Comparison of ENCODE assay signal across 7 cellular contexts in genomic region chr19:48501961-48502719, GRCh38. TPM values are rescaled to one million over a fixed set of nuclear protein-coding genes. Genes with fewer than 3 reads are reported as not detected.
DNase-seq lines count a peak whose midpoint lies in the region; ATAC-seq, FAIRE-seq and TF ChIP-seq lines count a peak whose summit lies in the region.
"Had no signal": no experiment of that assay in that cellular context is flagged by ENCODE, and none has a peak within 500 bp of the region (broad histone marks: within the 10 kb centered on the region; RNA-seq: fewer than 3 reads in every experiment).

No MANE protein-coding gene starts in this region.

- H3K9me3 Mint-ChIP-seq in activated T-cell treated with anti-CD3 and anti-CD28 coated beads, Interleukin-2, amount 50 U/mL, for 72 hours = no peaks in the 10 kb centered on the region
- H3K9me3 Mint-ChIP-seq in HFFc6 = no peaks in the 10 kb centered on the region

- DNase-seq in GM18507 (ENCODE audit: extremely low spot score, insufficient read length, low read depth) (no peak), NCI-H748 (lab: John Stamatoyannopoulos, UW; ENCODE audit: unreplicated experiment) (peak; percentile 98), left lobe of liver (ENCODE audit: low spot score) (no peak), HFFc6 (no peak)
- DNase-seq in activated T-cell treated with anti-CD3 and anti-CD28 coated beads, Interleukin-2, amount 50 U/mL, for 72 hours = peak; percentile 75 to 77

- no peak for TF ChIP-seq CTCF in HFFc6 (IDR thresholded peaks at IDR 0.05)

- H3K4me1 Mint-ChIP-seq in activated T-cell treated with anti-CD3 and anti-CD28 coated beads, Interleukin-2, amount 50 U/mL, for 72 hours (ENCODE audit: low read depth) = peaks cover 7% of the 10 kb centered on the region
- no peaks in the 10 kb centered on the region for H3K4me1 Mint-ChIP-seq in HFFc6 (ENCODE audit: low read depth)

- peaks cover 0 to 2% of the 10 kb centered on the region in 2 donors for H3K36me3 Mint-ChIP-seq in activated T-cell treated with anti-CD3 and anti-CD28 coated beads, Interleukin-2, amount 50 U/mL, for 72 hours (ENCODE audit: insufficient read depth in 2 of 2)
- no peaks in the 10 kb centered on the region for H3K36me3 Mint-ChIP-seq in HFFc6 (ENCODE audit: low read depth)

- H3K27ac Mint-ChIP-seq in activated T-cell treated with anti-CD3 and anti-CD28 coated beads, Interleukin-2, amount 50 U/mL, for 72 hours = peak overlapping the region; percentile 16
- H3K27ac Mint-ChIP-seq in HFFc6 = no peak overlapping the region

- peaks cover 5% of the 10 kb centered on the region for H3K27me3 Mint-ChIP-seq in activated T-cell treated with anti-CD3 and anti-CD28 coated beads, Interleukin-2, amount 50 U/mL, for 72 hours (ENCODE audit: low read depth)
- H3K27me3 Mint-ChIP-seq in HFFc6 (ENCODE audit: insufficient read depth) = peaks cover 18% of the 10 kb centered on the region

- H3K4me3 Mint-ChIP-seq in activated T-cell treated with anti-CD3 and anti-CD28 coated beads, Interleukin-2, amount 50 U/mL, for 72 hours = peak overlapping the region; percentile 81 to 86
- H3K4me3 Mint-ChIP-seq in HFFc6 = no peak overlapping the region

- FAIRE-seq in GM18507 (lab: Jason Lieb, UNC) = peak; percentile 72

- ATAC-seq in activated T-cell treated with anti-CD3 and anti-CD28 coated beads, Interleukin-2, amount 50 U/mL, for 72 hours (replicated peaks in 1 of 2) = peak; percentile 69 to 74
- ATAC-seq in left lobe of liver (peak; percentile 59), GM21423 (IDR thresholded peaks at IDR 0.05; ENCODE audit: unreplicated experiment) (no peak)

RNA-seq across cellular contexts. Expression of gene LMTK3, which starts 9.5 kb away (rescaled TPM):
- 1 to 10 TPM; 6.0 to 6.6 TPM for total RNA-seq in activated T-cell treated with anti-CD3 and anti-CD28 coated beads, Interleukin-2, amount 50 U/mL, for 72 hours
- total RNA-seq in left lobe of liver = 0.43 TPM
- total RNA-seq in HFFc6 (2021; fragmentation: NEBNext Ultra II Directional; extraction: Animal tissue kit (Norgen Biotek cat#: 25700)) = under 1 TPM; 0.21 to 0.88 (median 0.60) TPM

RNA-seq across cellular contexts. Expression of gene CYTH2, which starts 33.0 kb away (rescaled TPM):
- 10 to 100 TPM; 59.4 to 68.3 TPM for total RNA-seq in activated T-cell treated with anti-CD3 and anti-CD28 coated beads, Interleukin-2, amount 50 U/mL, for 72 hours
- 13.9 TPM for total RNA-seq in left lobe of liver
- 10 to 100 TPM; 46.2 to 49.5 (median 47.1) TPM for total RNA-seq in HFFc6 (2021; fragmentation: NEBNext Ultra II Directional; extraction: Animal tissue kit (Norgen Biotek cat#: 25700))

RNA-seq across cellular contexts. Expression of gene KCNJ14, which starts 46.8 kb away (rescaled TPM):
- total RNA-seq in activated T-cell treated with anti-CD3 and anti-CD28 coated beads, Interleukin-2, amount 50 U/mL, for 72 hours = 1 to 10 TPM; 3.2 to 5.0 TPM
- total RNA-seq in left lobe of liver = 0.38 TPM
- total RNA-seq in HFFc6 (2021; fragmentation: NEBNext Ultra II Directional; extraction: Animal tissue kit (Norgen Biotek cat#: 25700)) = under 1 TPM; 0.33 to 0.90 (median 0.51) TPM

RNA-seq across cellular contexts. Expression of gene SULT2B1, which starts 49.8 kb away (rescaled TPM):
- total RNA-seq in activated T-cell treated with anti-CD3 and anti-CD28 coated beads, Interleukin-2, amount 50 U/mL, for 72 hours = not detected
- not detected for total RNA-seq in left lobe of liver
- total RNA-seq in HFFc6 (2021; fragmentation: NEBNext Ultra II Directional; extraction: Animal tissue kit (Norgen Biotek cat#: 25700)) = under 1 TPM in 1 of 6 experiments, not detected in 5; 0.33 TPM
- total RNA-seq: activated CD8-positive, alpha-beta memory T cell treated with anti-CD3 and anti-CD28 coated beads for 36 hours had no signal

RNA-seq across cellular contexts. Expression of gene GRWD1, which starts 56.4 kb away (rescaled TPM):
- total RNA-seq in activated T-cell treated with anti-CD3 and anti-CD28 coated beads, Interleukin-2, amount 50 U/mL, for 72 hours = 10 to 100 TPM; 27.0 to 38.2 TPM
- total RNA-seq in left lobe of liver = 16.0 TPM
- total RNA-seq in HFFc6 (2021; fragmentation: NEBNext Ultra II Directional; extraction: Animal tissue kit (Norgen Biotek cat#: 25700)) = 10 to 100 TPM; 36.2 to 53.5 (median 41.7) TPM

Comparison
In these comparisons a context has a peak if more than half of its experiments do, and no peak if none do; other contexts are left out.
1. DNase-seq: peak in NCI-H748 (single experiment) and activated T-cell treated with anti-CD3 and anti-CD28 coated beads, Interleukin-2, amount 50 U/mL, for 72 hours (2 of 2); none in GM18507 (single experiment), left lobe of liver (single experiment) and HFFc6 (single experiment).